10 cellular contexts compared by ENCODE assay signal in genomic region chr1:23865543-23865930, GRCh38. TPM values are rescaled to one million over a fixed set of nuclear protein-coding genes. Genes with fewer than 3 reads are reported as not detected.
DNase-seq lines count a peak whose midpoint lies in the region; ATAC-seq and TF ChIP-seq lines count a peak whose summit lies in the region.
"Had no signal": no experiment of that assay in that cellular context is flagged by ENCODE, and none has a peak within 500 bp of the region (broad histone marks: within the 10 kb centered on the region; RNA-seq: fewer than 3 reads in every experiment).

No MANE protein-coding gene starts in this region.

- H3K27me3 Mint-ChIP-seq in activated T-helper 1 cell treated with anti-CD3 and anti-CD28 coated beads, Interleukin-12 subunit alpha, Interleukin-12 subunit beta, Interleukin-2, Interleukin-4 antibody, amounts not matched to agents 30 ng/mL and 10 ng/mL and 1 ng/mL, durations not matched to agents 14 hours and 24 hours and 36 hours (ENCODE audit: insufficient read depth): peaks cover 12% of the 10 kb centered on the region

- CTCF ChIA-PET in BJ (lab: Yijun Ruan, JAX): interaction anchor here (0.6 to 1.3 kb wide), 3 partner anchors 51 to 917 kb away, joined by 3 to 4 read pairs (median 3); no protein-coding TSS in a partner anchor

- peak; percentile 76 for DNase-seq in BJ (ENCODE audit: low read depth)
- no peak for DNase-seq in activated T-helper 1 cell treated with anti-CD3 and anti-CD28 coated beads, Interleukin-12 subunit alpha, Interleukin-12 subunit beta, Interleukin-2, Interleukin-4 antibody, amounts not matched to agents 30 ng/mL and 10 ng/mL and 1 ng/mL, durations not matched to agents 14 hours and 24 hours and 36 hours (ENCODE audit: low spot score)
- DNase-seq in kidney epithelial cell (ENCODE audit: low read depth): peak; percentile 95
- no peak for DNase-seq in NCI-H524 (lab: John Stamatoyannopoulos, UW)
- DNase-seq in erythroblast (lab: John Stamatoyannopoulos, UW): no peak
- DNase-seq in NCI-H146 (lab: John Stamatoyannopoulos, UW): no peak
- DNase-seq: activated naive CD8-positive, alpha-beta T cell treated with anti-CD3 and anti-CD28 coated beads, Interleukin-2, amount 10 ng/mL, durations not matched to agents 7 days and 5 days had no signal

- no peaks in the 10 kb centered on the region for H3K36me3 Mint-ChIP-seq in activated T-helper 1 cell treated with anti-CD3 and anti-CD28 coated beads, Interleukin-12 subunit alpha, Interleukin-12 subunit beta, Interleukin-2, Interleukin-4 antibody, amounts not matched to agents 30 ng/mL and 10 ng/mL and 1 ng/mL, durations not matched to agents 14 hours and 24 hours and 36 hours (ENCODE audit: low read depth)

- H3K4me3 Mint-ChIP-seq in activated T-helper 1 cell treated with anti-CD3 and anti-CD28 coated beads, Interleukin-12 subunit alpha, Interleukin-12 subunit beta, Interleukin-2, Interleukin-4 antibody, amounts not matched to agents 30 ng/mL and 10 ng/mL and 1 ng/mL, durations not matched to agents 14 hours and 24 hours and 36 hours: peak overlapping the region; percentile 15
- H3K4me3 Mint-ChIP-seq: activated naive CD8-positive, alpha-beta T cell treated with anti-CD3 and anti-CD28 coated beads, Interleukin-2, amount 10 ng/mL, durations not matched to agents 7 days and 5 days had no signal

- intact Hi-C loops in activated T-helper 1 cell treated with anti-CD3 and anti-CD28 coated beads, Interleukin-12 subunit alpha, Interleukin-12 subunit beta, Interleukin-2, Interleukin-4 antibody, amounts not matched to agents 30 ng/mL and 10 ng/mL and 1 ng/mL, durations not matched to agents 14 hours and 24 hours and 36 hours (cut with micrococcal nuclease): no loop called here

- peaks cover 18% of the 10 kb centered on the region for H3K4me1 Mint-ChIP-seq in activated T-helper 1 cell treated with anti-CD3 and anti-CD28 coated beads, Interleukin-12 subunit alpha, Interleukin-12 subunit beta, Interleukin-2, Interleukin-4 antibody, amounts not matched to agents 30 ng/mL and 10 ng/mL and 1 ng/mL, durations not matched to agents 14 hours and 24 hours and 36 hours (ENCODE audit: low read depth)

- H3K9me3 Mint-ChIP-seq in activated T-helper 1 cell treated with anti-CD3 and anti-CD28 coated beads, Interleukin-12 subunit alpha, Interleukin-12 subunit beta, Interleukin-2, Interleukin-4 antibody, amounts not matched to agents 30 ng/mL and 10 ng/mL and 1 ng/mL, durations not matched to agents 14 hours and 24 hours and 36 hours: no peaks in the 10 kb centered on the region
- H3K9me3 Mint-ChIP-seq: activated naive CD8-positive, alpha-beta T cell treated with anti-CD3 and anti-CD28 coated beads, Interleukin-2, amount 10 ng/mL, durations not matched to agents 7 days and 5 days had no signal

- H3K27me3 ChIP-seq in BJ (ENCODE audit: control insufficient read depth, insufficient read depth, low read length) (peaks cover 4% of the 10 kb centered on the region; the same call in 1 of the 2 replicates), kidney epithelial cell (ENCODE audit: control insufficient read depth, insufficient read depth, low read length) (no peaks in the 10 kb centered on the region)

- ATAC-seq in HG03442 (IDR thresholded peaks at IDR 0.05; ENCODE audit: unreplicated experiment) (peak; percentile 32), HG03095 (IDR thresholded peaks at IDR 0.05; ENCODE audit: unreplicated experiment) (no peak)

- TF ChIP-seq POLR2A in erythroblast (IDR thresholded peaks at IDR 0.05; ENCODE audit: low read length): no peak

- no peak for TF ChIP-seq CTCF in BJ (IDR thresholded peaks at IDR 0.05; ENCODE audit: insufficient read depth, low read depth, low read length)
- TF ChIP-seq CTCF in kidney epithelial cell (IDR thresholded peaks at IDR 0.05; ENCODE audit: insufficient read depth, low read length, poor library complexity, severe bottlenecking): no peak

- POLR2A ChIA-PET in BJ (lab: Charles Lee): no interaction called here

- H3K4me3 ChIP-seq in BJ (ENCODE audit: low read depth, low read length) (no peak overlapping the region), kidney epithelial cell (ENCODE audit: low read depth, low read length) (no peak overlapping the region)

- no peak overlapping the region for H3K27ac Mint-ChIP-seq in activated T-helper 1 cell treated with anti-CD3 and anti-CD28 coated beads, Interleukin-12 subunit alpha, Interleukin-12 subunit beta, Interleukin-2, Interleukin-4 antibody, amounts not matched to agents 30 ng/mL and 10 ng/mL and 1 ng/mL, durations not matched to agents 14 hours and 24 hours and 36 hours
- H3K27ac Mint-ChIP-seq: activated naive CD8-positive, alpha-beta T cell treated with anti-CD3 and anti-CD28 coated beads, Interleukin-2, amount 10 ng/mL, durations not matched to agents 7 days and 5 days had no signal

- H3K36me3 ChIP-seq in BJ (ENCODE audit: control insufficient read depth, insufficient read depth, low read length) (no peaks in the 10 kb centered on the region), kidney epithelial cell (ENCODE audit: control insufficient read depth, insufficient read depth, low read length) (no peaks in the 10 kb centered on the region)

RNA-seq across cellular contexts. Expression of gene FUCA1, which starts 2.6 kb away (rescaled TPM):
- 12.5 and 22.8 TPM in 2 replicates for polyA plus RNA-seq in BJ (2011; rRNA removed)
- 4.0 and 4.5 TPM in 2 replicates for polyA minus RNA-seq in BJ (2011; rRNA and poly(A)+ RNA removed)
- 3.5 TPM in 2 replicates for total RNA-seq in activated T-helper 1 cell treated with anti-CD3 and anti-CD28 coated beads, Interleukin-12 subunit alpha, Interleukin-12 subunit beta, Interleukin-2, Interleukin-4 antibody, amounts not matched to agents 30 ng/mL and 10 ng/mL and 1 ng/mL, durations not matched to agents 14 hours and 24 hours and 36 hours
- 37.6 and 40.7 TPM in 2 replicates for total RNA-seq in kidney epithelial cell

RNA-seq across cellular contexts. Expression of gene HMGCL, which starts 40.3 kb away (rescaled TPM):
- 38.4 and 41.7 TPM in 2 replicates for polyA plus RNA-seq in BJ (2011; rRNA removed)
- 13.9 and 19.1 TPM in 2 replicates for polyA minus RNA-seq in BJ (2011; rRNA and poly(A)+ RNA removed)
- total RNA-seq in activated T-helper 1 cell treated with anti-CD3 and anti-CD28 coated beads, Interleukin-12 subunit alpha, Interleukin-12 subunit beta, Interleukin-2, Interleukin-4 antibody, amounts not matched to agents 30 ng/mL and 10 ng/mL and 1 ng/mL, durations not matched to agents 14 hours and 24 hours and 36 hours: 18.5 and 19.9 TPM in 2 replicates
- total RNA-seq in kidney epithelial cell: 52.4 and 65.6 TPM in 2 replicates

RNA-seq across cellular contexts. Expression of gene CNR2, which starts 47.6 kb away (rescaled TPM):
- not detected in 2 replicates for polyA plus RNA-seq in BJ (2011; rRNA removed)
- not detected in 2 replicates for polyA minus RNA-seq in BJ (2011; rRNA and poly(A)+ RNA removed)
- not detected in 2 replicates for total RNA-seq in activated T-helper 1 cell treated with anti-CD3 and anti-CD28 coated beads, Interleukin-12 subunit alpha, Interleukin-12 subunit beta, Interleukin-2, Interleukin-4 antibody, amounts not matched to agents 30 ng/mL and 10 ng/mL and 1 ng/mL, durations not matched to agents 14 hours and 24 hours and 36 hours
- not detected in 2 replicates for total RNA-seq in kidney epithelial cell
- total RNA-seq: pulmonary artery endothelial cell had no signal

Comparison
In these comparisons a context has a peak if more than half of its experiments do, and no peak if none do; other contexts are left out.
1. DNase-seq: peak in BJ (single experiment) and kidney epithelial cell (single experiment); none in activated T-helper 1 cell treated with anti-CD3 and anti-CD28 coated beads, Interleukin-12 subunit alpha, Interleukin-12 subunit beta, Interleukin-2, Interleukin-4 antibody, amounts not matched to agents 30 ng/mL and 10 ng/mL and 1 ng/mL, durations not matched to agents 14 hours and 24 hours and 36 hours (single experiment), NCI-H524 (0 of 2), erythroblast (0 of 2) and NCI-H146 (single experiment).